In genomic region chr9:90065001-90065400, GRCh38 we compare ENCODE assay signal across 21 cellular contexts.
DNase-seq lines count a peak whose midpoint lies in the region; ATAC-seq and TF ChIP-seq lines count a peak whose summit lies in the region.
"Had no signal": no experiment of that assay in that cellular context is flagged by ENCODE, and none has a peak within 500 bp of the region (broad histone marks: within the 10 kb centered on the region; RNA-seq: fewer than 3 reads in every experiment).

No MANE protein-coding gene starts in this region.

- TF ChIP-seq POLR2A in heart left ventricle (IDR thresholded peaks at IDR 0.05), result no peak

- H3K36me3 ChIP-seq in heart left ventricle, result no peaks in the 10 kb centered on the region
- H3K36me3 ChIP-seq: BE2C, HAP-1 had no signal

- H3K27me3 ChIP-seq in foreskin keratinocyte (peaks cover 9% of the 10 kb centered on the region), heart left ventricle (peaks cover 0 to 2% (median 0%) of the 10 kb centered on the region in 9 donors)

- H3K27ac Mint-ChIP-seq in T-helper 17 cell (peak overlapping the region; percentile 68), type B pancreatic cell (no peak overlapping the region)
- H3K27ac Mint-ChIP-seq: CD4-positive, alpha-beta memory T cell had no signal

- H3K27me3 Mint-ChIP-seq in T-helper 17 cell (peaks cover 50% of the 10 kb centered on the region), type B pancreatic cell (peaks cover 2% of the 10 kb centered on the region)

- intact Hi-C loops in heart left ventricle (cut with DNase I), result no loop called here

- no peak overlapping the region for H3K4me3 ChIP-seq in heart left ventricle
- H3K4me3 ChIP-seq: GM12878, HAP-1 had no signal

- peak; percentile 19 for DNase-seq in DMS79 (lab: John Stamatoyannopoulos, UW)
- no peak for DNase-seq in T-helper 17 cell
- no peak for DNase-seq in foreskin keratinocyte
- peak; percentile 33 for DNase-seq in renal cortical epithelial cell (ENCODE audit: low read depth)
- no peak for DNase-seq in heart left ventricle
- no peak for DNase-seq in MV-4-11 (lab: John Stamatoyannopoulos, UW)
- DNase-seq in type B pancreatic cell (ENCODE audit: extremely low spot score, unreplicated experiment), result no peak
- DNase-seq: BE2C; CD4-positive, alpha-beta memory T cell; GDM1; KBM-7; NCI-H1092; NCI-H1694 treated with DMSO at 0.1 percent for 48 hours; NCI-H2107; NCI-H345; NCI-H526 treated with DMSO at 0.1 percent for 48 hours; SHP77 treated with DMSO at 0.1 percent for 48 hours had no signal

- TF ChIP-seq CTCF in foreskin keratinocyte (conservative IDR thresholded peaks at IDR 0.05) (no peak), heart left ventricle (IDR thresholded peaks at IDR 0.05) (no peak), type B pancreatic cell (conservative IDR thresholded peaks at IDR 0.05) (no peak)

- H3K36me3 Mint-ChIP-seq in T-helper 17 cell (ENCODE audit: low read depth) (no peaks in the 10 kb centered on the region), type B pancreatic cell (no peaks in the 10 kb centered on the region)
- H3K36me3 Mint-ChIP-seq: CD4-positive, alpha-beta memory T cell had no signal

- ATAC-seq in T-helper 17 cell, result no peak
- ATAC-seq in foreskin keratinocyte, result peak; percentile 40
- ATAC-seq in heart left ventricle, result no peak
- no peak for ATAC-seq in HG03342 (IDR thresholded peaks at IDR 0.05; ENCODE audit: unreplicated experiment)
- ATAC-seq: GM12878, SK-N-SH treated with all-trans-retinoic acid at 6 μM for 48 hours had no signal

- 83 to 97% (median 86%) methylated on average over 4 of the region's 4 CpGs for WGBS in heart left ventricle, 4 donors

- H3K27ac ChIP-seq in foreskin keratinocyte (no peak overlapping the region), heart left ventricle (no peak overlapping the region)

- no peaks in the 10 kb centered on the region for H3K4me1 ChIP-seq in foreskin keratinocyte
- H3K4me1 ChIP-seq in heart left ventricle, result peaks cover 0 to 2% (median 0%) of the 10 kb centered on the region in 12 donors
- H3K4me1 ChIP-seq: BE2C, HAP-1 had no signal

- H3K9me3 ChIP-seq in T-helper 17 cell (ENCODE audit: control insufficient read depth, low read length, poor library complexity, severe bottlenecking), result no peaks in the 10 kb centered on the region
- no peaks in the 10 kb centered on the region for H3K9me3 ChIP-seq in heart left ventricle
- H3K9me3 ChIP-seq: BE2C, HAP-1 had no signal

- H3K9me3 Mint-ChIP-seq in type B pancreatic cell, result no peaks in the 10 kb centered on the region
- H3K9me3 Mint-ChIP-seq: CD4-positive, alpha-beta memory T cell had no signal

- peaks cover 2% of the 10 kb centered on the region for H3K4me1 Mint-ChIP-seq in T-helper 17 cell
- H3K4me1 Mint-ChIP-seq in type B pancreatic cell (ENCODE audit: unreplicated experiment), result no peaks in the 10 kb centered on the region

- H3K4me3 Mint-ChIP-seq in T-helper 17 cell (no peak overlapping the region), type B pancreatic cell (no peak overlapping the region)
- H3K4me3 Mint-ChIP-seq: CD4-positive, alpha-beta memory T cell had no signal

Comparison
In these comparisons a context has a peak if more than half of its experiments do, and no peak if none do; other contexts are left out.
1. DNase-seq: peak in DMS79 (single experiment) and renal cortical epithelial cell (single experiment); none in T-helper 17 cell (0 of 3), foreskin keratinocyte (0 of 2), heart left ventricle (0 of 5), MV-4-11 (single experiment) and type B pancreatic cell (single experiment).